8 cellular contexts compared by ENCODE assay signal in genomic region chr3:181619897-181620296, GRCh38.
"Had no signal": no experiment of that assay in that cellular context is flagged by ENCODE, and none has a peak within 500 bp of the region (broad histone marks: within the 10 kb centered on the region; RNA-seq: fewer than 3 reads in every experiment).

No MANE protein-coding gene starts in this region.

- H3K9me3 ChIP-seq: HAP-1 had no signal

- ATAC-seq: HCT116, HepG2 had no signal

- DNase-seq: GM23248, GOT3, H7, HFFc6 had no signal

- H3K27ac ChIP-seq: GM23248, HL-60 had no signal

- H3K36me3 ChIP-seq: HAP-1 had no signal

- H3K4me3 ChIP-seq: GM23248, HAP-1 had no signal
